Comparison of ENCODE assay signal across 8 cellular contexts in the genomic region with DNA sequence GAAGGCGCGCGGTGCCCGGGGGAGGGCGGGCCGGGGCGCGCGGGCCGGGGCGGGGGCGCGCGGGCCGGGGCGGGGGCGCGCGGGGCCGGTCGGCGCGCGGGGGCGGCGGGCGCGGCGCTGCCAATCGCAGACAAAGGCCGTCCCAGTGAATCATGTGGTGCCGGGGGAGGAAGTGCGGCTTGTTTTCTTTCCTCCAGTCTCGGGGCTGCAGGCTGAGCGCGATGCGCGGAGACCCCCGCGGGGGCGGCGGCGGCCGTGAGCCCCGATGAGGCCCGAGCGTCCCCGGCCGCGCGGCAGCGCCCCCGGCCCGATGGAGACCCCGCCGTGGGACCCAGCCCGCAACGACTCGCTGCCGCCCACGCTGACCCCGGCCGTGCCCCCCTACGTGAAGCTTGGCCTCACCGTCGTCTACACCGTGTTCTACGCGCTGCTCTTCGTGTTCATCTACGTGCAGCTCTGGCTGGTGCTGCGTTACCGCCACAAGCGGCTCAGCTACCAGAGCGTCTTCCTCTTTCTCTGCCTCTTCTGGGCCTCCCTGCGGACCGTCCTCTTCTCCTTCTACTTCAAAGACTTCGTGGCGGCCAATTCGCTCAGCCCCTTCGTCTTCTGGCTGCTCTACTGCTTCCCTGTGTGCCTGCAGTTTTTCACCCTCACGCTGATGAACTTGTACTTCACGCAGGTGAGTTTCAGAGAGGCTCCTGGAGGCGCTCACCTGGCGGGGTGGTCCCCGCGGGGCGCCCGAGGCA. TPM values are rescaled to one million over a fixed set of nuclear protein-coding genes. Genes with fewer than 3 reads are reported as not detected.
DNase-seq lines count a peak whose midpoint lies in the region; ATAC-seq, FAIRE-seq and TF ChIP-seq lines count a peak whose summit lies in the region.

A gene with protein sequence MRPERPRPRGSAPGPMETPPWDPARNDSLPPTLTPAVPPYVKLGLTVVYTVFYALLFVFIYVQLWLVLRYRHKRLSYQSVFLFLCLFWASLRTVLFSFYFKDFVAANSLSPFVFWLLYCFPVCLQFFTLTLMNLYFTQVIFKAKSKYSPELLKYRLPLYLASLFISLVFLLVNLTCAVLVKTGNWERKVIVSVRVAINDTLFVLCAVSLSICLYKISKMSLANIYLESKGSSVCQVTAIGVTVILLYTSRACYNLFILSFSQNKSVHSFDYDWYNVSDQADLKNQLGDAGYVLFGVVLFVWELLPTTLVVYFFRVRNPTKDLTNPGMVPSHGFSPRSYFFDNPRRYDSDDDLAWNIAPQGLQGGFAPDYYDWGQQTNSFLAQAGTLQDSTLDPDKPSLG (plus strand): TSS at position 182 of the 746 bp plus-strand sequence. CDS start 84 bp downstream, at position 266.

- DNase-seq in RPMI7951 (ENCODE audit: low read depth) (peak; percentile 48), activated gamma-delta T cell (lab: John Stamatoyannopoulos, UW) (peak; percentile 39), frontal cortex (ENCODE audit: low spot score in 2 of 2) (peak; percentile 91)

- peak; percentile 57 for ATAC-seq in HG03342 (IDR thresholded peaks at IDR 0.05; ENCODE audit: unreplicated experiment)

- H4K20me1 ChIP-seq in BLaER1 treated with 17β-estradiol and CSF1 and Interleukin-3, amounts not matched to agents 10 nM and 100 nM = peaks cover 41 to 54% (median 47%) of the 10 kb centered on the region in 11 experiments

- peaks cover 14 to 35% (median 24%) of the 10 kb centered on the region in 11 experiments for H3K27me3 ChIP-seq in BLaER1 treated with 17β-estradiol and CSF1 and Interleukin-3, amounts not matched to agents 10 nM and 100 nM
- H3K27me3 ChIP-seq in neuron (ENCODE audit: insufficient read depth, low read length) = peaks cover 33% of the 10 kb centered on the region

- no peak for FAIRE-seq in frontal cortex (lab: Jason Lieb, UNC)

- H3K9me3 ChIP-seq in BLaER1 treated with 17β-estradiol and CSF1 and Interleukin-3, amounts not matched to agents 10 nM and 100 nM (replicated peaks in 1 of 11) = no peaks in the 10 kb centered on the region
- no peaks in the 10 kb centered on the region for H3K9me3 ChIP-seq in neuron (ENCODE audit: low read length)

- H3K27ac ChIP-seq in BLaER1 treated with 17β-estradiol and CSF1 and Interleukin-3, amounts not matched to agents 10 nM and 100 nM = peak within 1 kb of the TSS; percentile 76 to 96 (median 85)
- H3K27ac ChIP-seq in temporal lobe (ENCODE audit: low read depth, low read length) = peak within 1 kb of the TSS; percentile 38

- TF ChIP-seq POLR2A in GM19099 (IDR thresholded peaks at IDR 0.05; ENCODE audit: extremely low read depth, insufficient read length, low read depth) = peak; percentile 70

- H2AFZ ChIP-seq in neuron (ENCODE audit: low read depth, low read length) = peak within 1 kb of the TSS; percentile 92

- peaks cover 0 to 25% (median 0%) of the 10 kb centered on the region in 11 experiments; a peak in 6 of 22 replicates for H3K36me3 ChIP-seq in BLaER1 treated with 17β-estradiol and CSF1 and Interleukin-3, amounts not matched to agents 10 nM and 100 nM
- H3K36me3 ChIP-seq in neuron (ENCODE audit: insufficient read depth, low read length) = no peaks in the 10 kb centered on the region

- H3K4me1 ChIP-seq in BLaER1 treated with 17β-estradiol and CSF1 and Interleukin-3, amounts not matched to agents 10 nM and 100 nM = peaks cover 26 to 42% (median 35%) of the 10 kb centered on the region in 10 experiments
- peaks cover 26% of the 10 kb centered on the region for H3K4me1 ChIP-seq in neuron (ENCODE audit: insufficient read depth, low read length)

- peak within 1 kb of the TSS; percentile 80 to 94 (median 87) for H3K9ac ChIP-seq in BLaER1 treated with 17β-estradiol and CSF1 and Interleukin-3, amounts not matched to agents 10 nM and 100 nM

- peak within 1 kb of the TSS; percentile 95 to 100 (median 97) for H3K4me2 ChIP-seq in BLaER1 treated with 17β-estradiol and CSF1 and Interleukin-3, amounts not matched to agents 10 nM and 100 nM

- peak within 1 kb of the TSS; percentile 65 to 96 (median 80) for H3K4me3 ChIP-seq in BLaER1 treated with 17β-estradiol and CSF1 and Interleukin-3, amounts not matched to agents 10 nM and 100 nM
- H3K4me3 ChIP-seq in neuron (ENCODE audit: low read length) = peak within 1 kb of the TSS; percentile 74

RNA-seq across cellular contexts. Expression of the gene that starts here (rescaled TPM):
- total RNA-seq in RPMI7951 (2014; rRNA removed; shearing (Covaris generic)) = 6.6 and 8.2 TPM in 2 replicates
- 35.5 TPM for total RNA-seq in frontal cortex
- 32.0 TPM for total RNA-seq in temporal lobe

Comparison
In these comparisons a context has a peak if more than half of its experiments do, and no peak if none do; other contexts are left out.
1. Peak in every context shown above with its lines: DNase-seq, ATAC-seq, H3K4me3 ChIP-seq and H3K27ac ChIP-seq.
2. DNase-seq: peak in every context shown above with its lines; median percentile 91 in frontal cortex; 48 in RPMI7951; 39 in activated gamma-delta T cell.